22 cellular contexts compared by ENCODE assay signal in genomic region chr5:119011186-119011585, GRCh38. TPM values are rescaled to one million over a fixed set of nuclear protein-coding genes. Genes with fewer than 3 reads are reported as not detected.
DNase-seq lines count a peak whose midpoint lies in the region; ATAC-seq, FAIRE-seq and TF ChIP-seq lines count a peak whose summit lies in the region.
"Had no signal": no experiment of that assay in that cellular context is flagged by ENCODE, and none has a peak within 500 bp of the region (broad histone marks: within the 10 kb centered on the region; RNA-seq: fewer than 3 reads in every experiment).

No MANE protein-coding gene starts in this region.

- H3K9me3 ChIP-seq in K562 (replicated peaks; ENCODE audit: control insufficient read depth, insufficient read depth, low read depth, low read length) (no peaks in the 10 kb centered on the region), spleen (no peaks in the 10 kb centered on the region), breast epithelium (no peaks in the 10 kb centered on the region)
- H3K9me3 ChIP-seq: A549, BE2C had no signal

- H3K4me1 ChIP-seq in K562 (replicated peaks in 1 of 2; ENCODE audit: control insufficient read depth in 2 of 2, insufficient read depth in 2 of 2, low read length in 2 of 2) = no peaks in the 10 kb centered on the region
- H3K4me1 ChIP-seq in spleen = peaks cover 0 to 8% (median 2%) of the 10 kb centered on the region in 6 donors
- no peaks in the 10 kb centered on the region for H3K4me1 ChIP-seq in breast epithelium
- H3K4me1 ChIP-seq: BE2C had no signal

- H3K27ac ChIP-seq in K562 (ENCODE audit: extremely low read depth, low read depth, low read length) (no peak overlapping the region), spleen (no peak overlapping the region), breast epithelium (no peak overlapping the region)
- H3K27ac ChIP-seq: A549; BLaER1 treated with 17β-estradiol and CSF1 and Interleukin-3, amounts not matched to agents 10 nM and 100 nM had no signal

- H3K4me2 ChIP-seq in K562 (ENCODE audit: insufficient read depth, low read length) = no peak overlapping the region
- H3K4me2 ChIP-seq: A549; BLaER1 treated with 17β-estradiol and CSF1 and Interleukin-3, amounts not matched to agents 10 nM and 100 nM had no signal

- in situ Hi-C loops in K562 (cut with MboI) = no loop called here

- H3K9me1 ChIP-seq in K562 (ENCODE audit: control insufficient read depth, insufficient read depth, low read length) = no peaks in the 10 kb centered on the region

- no peaks in the 10 kb centered on the region for H3K79me2 ChIP-seq in K562 (ENCODE audit: control insufficient read depth, insufficient read depth, low read length)

- H3K36me3 ChIP-seq in H7 (replicated peaks; ENCODE audit: control insufficient read depth, insufficient read depth, low read length) = no peaks in the 10 kb centered on the region
- H3K36me3 ChIP-seq in K562 (ENCODE audit: control insufficient read depth, insufficient read depth, low read length) = no peaks in the 10 kb centered on the region
- H3K36me3 ChIP-seq in spleen = no peaks in the 10 kb centered on the region
- H3K36me3 ChIP-seq in breast epithelium = no peaks in the 10 kb centered on the region
- H3K36me3 ChIP-seq: BE2C; BLaER1 treated with 17β-estradiol and CSF1 and Interleukin-3, amounts not matched to agents 10 nM and 100 nM had no signal

- TF ChIP-seq RAD21 in K562 (CRISPR knock-in tag; conservative IDR thresholded peaks at IDR 0.05 in 1 of 2, IDR thresholded peaks at IDR 0.05 in 1 of 2) = no peak

- DNase-seq in H7 (peak; percentile 57), K562 (ENCODE audit: extremely low read depth in 1 of 4, low spot score in 3 of 4) (no peak), iPS-NIHi11 (ENCODE audit: low spot score) (peak; percentile 30), spleen (peak; percentile 62), breast epithelium (ENCODE audit: low spot score in 2 of 2) (no peak)
- DNase-seq in activated CD4-positive, alpha-beta T cell treated with anti-CD3 and anti-CD28 coated beads for 1 hour = no peak
- DNase-seq: 8988T; ACHN; AML-193; BE2C; CD4-positive, alpha-beta T cell; CD8-positive, alpha-beta memory T cell; DMS 273 treated with DMSO at 0.1 percent for 48 hours; DMS79; EL; GDM1; HCEC 1CT had no signal

- H3K4me3 ChIP-seq in H7 (ENCODE audit: insufficient read depth, low read depth, low read length) = no peak overlapping the region
- H3K4me3 ChIP-seq in K562 = no peak overlapping the region
- no peak overlapping the region for H3K4me3 ChIP-seq in spleen
- H3K4me3 ChIP-seq in breast epithelium = no peak overlapping the region
- H3K4me3 ChIP-seq: A549; BLaER1 treated with 17β-estradiol and CSF1 and Interleukin-3, amounts not matched to agents 10 nM and 100 nM; GM12878 had no signal

- intact Hi-C loops in K562 (cut with micrococcal nuclease) = no loop called here
- intact Hi-C loops in spleen (cut with DNase I; ENCODE audit: low total_unique reads) = no loop called here
- intact Hi-C loops in breast epithelium (cut with DNase I; ENCODE audit: low total_unique reads) = no loop called here

- no peak for TF ChIP-seq CTCF in K562 (IDR thresholded peaks at IDR 0.05 in 2 of 3, conservative IDR thresholded peaks at IDR 0.05 in 1 of 3; ENCODE audit: insufficient read depth in 2 of 3, low read depth in 1 of 3, low read length in 3 of 3)
- TF ChIP-seq CTCF in spleen (IDR thresholded peaks at IDR 0.05 in 8 of 11, conservative IDR thresholded peaks at IDR 0.05 in 3 of 11) = no peak
- TF ChIP-seq CTCF in breast epithelium (IDR thresholded peaks at IDR 0.05) = no peak

- POLR2A ChIA-PET in K562 (lab: Yijun Ruan, JAX) = no interaction called here

- FAIRE-seq in K562 (lab: Jason Lieb, UNC) = no peak
- FAIRE-seq: A549, D721Med, GM12878 had no signal

- ATAC-seq in K562 = peak; percentile 69
- ATAC-seq in HG02610 (IDR thresholded peaks at IDR 0.05; ENCODE audit: unreplicated experiment) = no peak
- ATAC-seq: A549, GM12878 had no signal

- 72% methylated on average over 12 of the region's 13 CpGs for WGBS in K562 (ENCODE audit: insufficient coverage, low coverage, missing lambda C conversion rate)
- WGBS in spleen, 5 donors = 93 to 98% (median 96%) methylated on average over 12 to 13 of the region's 13 CpGs

- no peak overlapping the region for H3K9ac ChIP-seq in K562 (ENCODE audit: insufficient read depth in 1 of 2, low read depth in 2 of 2, low read length in 2 of 2)
- H3K9ac ChIP-seq: BLaER1 treated with 17β-estradiol and CSF1 and Interleukin-3, amounts not matched to agents 10 nM and 100 nM had no signal

- TF ChIP-seq EP300 in K562 (IDR thresholded peaks at IDR 0.05; ENCODE audit: low read length) = no peak

- BruUV-seq in K562 (replicated peaks; lab: Mats Ljungman, UMichigan) = no TSS peak

- CTCF ChIA-PET in K562 (lab: Yijun Ruan, JAX; ENCODE audit: low intra/inter-chr PET ratio) = no interaction called here

- H2AFZ ChIP-seq in K562 (ENCODE audit: low read depth, low read length) = 0 out of 2 replicates have a peak overlapping the region, but pooled peaks have one; percentile 23

- TF ChIP-seq POLR2A in K562 (conservative IDR thresholded peaks at IDR 0.05) (no peak), spleen (IDR thresholded peaks at IDR 0.05) (no peak), breast epithelium (IDR thresholded peaks at IDR 0.05) (no peak)

- no peaks in the 10 kb centered on the region for H4K20me1 ChIP-seq in K562 (replicated peaks; ENCODE audit: control insufficient read depth, insufficient read depth, low read length)
- H4K20me1 ChIP-seq: BLaER1 treated with 17β-estradiol and CSF1 and Interleukin-3, amounts not matched to agents 10 nM and 100 nM had no signal

- H3K27me3 ChIP-seq in H7 (ENCODE audit: control insufficient read depth, insufficient read depth, low read length) (no peaks in the 10 kb centered on the region), K562 (ENCODE audit: control insufficient read depth in 2 of 2, insufficient read depth in 2 of 2, low read length in 2 of 2) (no peaks in the 10 kb centered on the region), spleen (replicated peaks in 1 of 7) (no peaks in the 10 kb centered on the region), breast epithelium (no peaks in the 10 kb centered on the region)
- H3K27me3 ChIP-seq: BLaER1 treated with 17β-estradiol and CSF1 and Interleukin-3, amounts not matched to agents 10 nM and 100 nM had no signal

TF ChIP-seq in K562, 482 proteins besides CTCF, POLR2A, EP300 and RAD21 (continues in another document):
- TF ChIP-seq, protein P1, sequence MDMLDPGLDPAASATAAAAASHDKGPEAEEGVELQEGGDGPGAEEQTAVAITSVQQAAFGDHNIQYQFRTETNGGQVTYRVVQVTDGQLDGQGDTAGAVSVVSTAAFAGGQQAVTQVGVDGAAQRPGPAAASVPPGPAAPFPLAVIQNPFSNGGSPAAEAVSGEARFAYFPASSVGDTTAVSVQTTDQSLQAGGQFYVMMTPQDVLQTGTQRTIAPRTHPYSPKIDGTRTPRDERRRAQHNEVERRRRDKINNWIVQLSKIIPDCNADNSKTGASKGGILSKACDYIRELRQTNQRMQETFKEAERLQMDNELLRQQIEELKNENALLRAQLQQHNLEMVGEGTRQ (CRISPR knock-in tag; IDR thresholded peaks at IDR 0.05) = no peak
- TF ChIP-seq SIN3B (IDR thresholded peaks at IDR 0.05; ENCODE audit: low read depth) = no peak

RNA-seq across cellular contexts. Expression of gene DTWD2, which starts 22.8 kb away (rescaled TPM):
- total RNA-seq in H7 (2014; rRNA removed; shearing (Covaris generic)) = 24.7 and 24.8 TPM in 2 replicates
- total RNA-seq in K562 (2011; cell fraction: chromatin; rRNA removed; ENCODE audit: low replicate concordance) = 1.4 and 1.7 TPM in 2 replicates
- 1.2 and 1.7 TPM in 2 replicates for total RNA-seq in K562 (2011; cell fraction: nucleolus; rRNA removed)
- total RNA-seq in K562 (2011; cell fraction: nucleoplasm; rRNA removed) = 1.7 and 2.4 TPM in 2 replicates
- total RNA-seq in K562 (2014; rRNA removed) (7.4 and 10.8 TPM in 2 replicates), K562 (2014; rRNA removed; fragmentation: Illumina TruSeq; extraction: Trizol) (4.9 and 5.4 TPM in 2 replicates), K562 (2015; rRNA removed; fragmentation: Illumina TruSeq; extraction: Trizol) (4.9 TPM in 2 replicates), K562 (2021) (5.5 TPM in 2 replicates), spleen (10 to 100 TPM in 3 of 7 donors, 1 to 10 TPM in 4; 7.2 to 25.5 (median 9.6) TPM), breast epithelium (10 to 100 TPM in 2 of 3 donors, 1 to 10 TPM in 1; 6.4 to 23.1 (median 14.1) TPM)
- polyA plus RNA-seq in K562 (2011; rRNA removed) (2.2 and 3.1 TPM in 2 replicates), K562 (2014; fragmentation: Illumina TruSeq; extraction: Trizol) (3.1 and 3.7 TPM in 2 replicates), K562 (2014; fragmentation: Nextera tagmentation; extraction: Ambion mirVana) (1 to 10 TPM in 1 of 2 experiments, under 1 TPM in 1; 0.99 to 1.1 TPM), K562 (2014; rRNA removed) (3.2 and 4.1 TPM in 2 replicates), spleen (1 to 10 TPM; 1.2 to 3.0 (median 1.4) TPM)
- 2.9 and 3.5 TPM in 2 replicates for polyA plus RNA-seq in K562 (2011; cell fraction: cytosol; rRNA removed)
- 1.6 and 1.9 TPM in 2 replicates for polyA plus RNA-seq in K562 (2011; cell fraction: nucleus; rRNA removed)
- 3.0 and 20.2 TPM in 2 replicates for polyA plus RNA-seq in K562 (2012)
- 2.8 and 3.6 TPM in 2 replicates for polyA minus RNA-seq in K562 (2011; rRNA and poly(A)+ RNA removed)
- 3.0 and 5.0 TPM in 2 replicates for polyA minus RNA-seq in K562 (2011; cell fraction: cytosol; rRNA and poly(A)+ RNA removed)
- 1.9 and 2.4 TPM in 2 replicates for polyA minus RNA-seq in K562 (2011; cell fraction: nucleus; rRNA and poly(A)+ RNA removed)

RNA-seq across cellular contexts. Expression of gene DMXL1, which starts 59.7 kb away (rescaled TPM):
- 20.8 and 40.7 TPM in 2 replicates for total RNA-seq in H7 (2014; rRNA removed; shearing (Covaris generic))
- 87.5 and 343 TPM in 2 replicates for total RNA-seq in K562 (2011; cell fraction: chromatin; rRNA removed; ENCODE audit: low replicate concordance)
- 30.5 and 36.2 TPM in 2 replicates for total RNA-seq in K562 (2011; cell fraction: nucleolus; rRNA removed)
- total RNA-seq in K562 (2011; cell fraction: nucleoplasm; rRNA removed) = 57.3 and 63.4 TPM in 2 replicates
- total RNA-seq in K562 (2014; rRNA removed) (22.9 and 23.8 TPM in 2 replicates), K562 (2014; rRNA removed; fragmentation: Illumina TruSeq; extraction: Trizol) (40.3 and 48.6 TPM in 2 replicates), K562 (2015; rRNA removed; fragmentation: Illumina TruSeq; extraction: Trizol) (35.2 and 37.2 TPM in 2 replicates), K562 (2021) (32.3 and 33.9 TPM in 2 replicates), spleen (10 to 100 TPM; 64.3 to 89.9 (median 75.9) TPM), breast epithelium (10 to 100 TPM; 53.1 to 91.2 (median 60.3) TPM)
- polyA plus RNA-seq in K562 (2011; rRNA removed) (36.9 and 37.0 TPM in 2 replicates), K562 (2014; fragmentation: Illumina TruSeq; extraction: Trizol) (22.5 and 30.6 TPM in 2 replicates), K562 (2014; fragmentation: Nextera tagmentation; extraction: Ambion mirVana) (1 to 10 TPM; 8.3 to 8.6 TPM), K562 (2014; rRNA removed) (17.6 and 20.3 TPM in 2 replicates), spleen (10 to 100 TPM; 19.3 to 27.3 (median 22.5) TPM)
- 5.8 and 10.7 TPM in 2 replicates for polyA plus RNA-seq in K562 (2011; cell fraction: cytosol; rRNA removed)
- 33.7 and 57.8 TPM in 2 replicates for polyA plus RNA-seq in K562 (2011; cell fraction: nucleus; rRNA removed)
- 14.0 and 28.4 TPM in 2 replicates for polyA plus RNA-seq in K562 (2012)
- 97.6 and 133 TPM in 2 replicates for polyA minus RNA-seq in K562 (2011; rRNA and poly(A)+ RNA removed)
- 26.8 and 32.4 TPM in 2 replicates for polyA minus RNA-seq in K562 (2011; cell fraction: cytosol; rRNA and poly(A)+ RNA removed)
- polyA minus RNA-seq in K562 (2011; cell fraction: nucleus; rRNA and poly(A)+ RNA removed) = 96.9 and 165 TPM in 2 replicates

Comparison
In these comparisons a context has a peak if more than half of its experiments do, and no peak if none do; other contexts are left out.
1. DNase-seq: peak in H7 (single experiment), iPS-NIHi11 (single experiment) and spleen (single experiment); none in K562 (0 of 4), activated CD4-positive, alpha-beta T cell treated with anti-CD3 and anti-CD28 coated beads for 1 hour (single experiment) and breast epithelium (0 of 2).